Comparison of ENCODE assay signal across 23 cellular contexts in the genomic region with DNA sequence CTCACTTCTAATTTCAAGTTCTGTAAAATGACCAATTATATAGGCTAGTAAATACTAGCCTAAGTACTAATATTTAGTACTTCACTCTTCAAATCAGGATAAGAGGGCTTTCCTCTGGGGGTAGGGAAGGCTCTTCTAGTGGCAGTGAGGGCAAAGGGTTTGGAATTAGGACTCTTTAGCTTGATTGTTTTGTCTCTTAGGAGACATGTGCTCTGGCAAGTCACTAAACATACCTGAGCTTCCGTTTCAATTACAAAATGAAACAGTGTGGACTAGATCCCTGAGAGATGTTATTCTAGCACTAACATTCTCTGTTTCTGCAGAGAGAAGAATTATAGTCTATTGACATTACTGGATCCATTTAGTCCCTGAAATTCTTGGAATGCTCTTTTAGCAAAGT.
"Had no signal": no experiment of that assay in that cellular context is flagged by ENCODE, and none has a peak within 500 bp of the region (broad histone marks: within the 10 kb centered on the region; RNA-seq: fewer than 3 reads in every experiment).

No MANE protein-coding gene starts in this region.

- H3K27ac ChIP-seq: coronary artery, esophagus squamous epithelium, ovary, right lobe of liver, suprapubic skin, transverse colon, upper lobe of right lung, uterus had no signal

- H3K36me3 ChIP-seq: esophagus squamous epithelium, ovary, right lobe of liver, suprapubic skin, transverse colon, upper lobe of right lung, uterus had no signal

- DNase-seq: effector memory CD8-positive, alpha-beta T cell; erythroblast; esophagus squamous epithelium; foreskin melanocyte; glutamatergic neuron; kidney; natural killer cell; occipital lobe; ovary; retina; right lobe of liver; small intestine; stimulated activated CD4-positive, alpha-beta T cell treated with anti-CD3 and anti-CD28 coated beads, Interleukin-15, amount 100 ng/mL, for 24 hours; stimulated activated CD4-positive, alpha-beta T cell treated with anti-CD3 and anti-CD28 coated beads, Interleukin-4, amount 100 ng/mL, for 1 hour; stimulated activated CD8-positive, alpha-beta memory T cell treated with anti-CD3 and anti-CD28 coated beads, Interleukin-4, amount 100 ng/mL, for 48 hours; stimulated activated naive CD4-positive, alpha-beta T cell; stimulated activated naive CD8-positive, alpha-beta T cell treated with anti-CD3 and anti-CD28 coated beads, Interleukin-15, amount 100 ng/mL, for 72 hours; transverse colon; upper lobe of right lung; uterus had no signal

- H3K4me1 ChIP-seq: esophagus squamous epithelium, right lobe of liver, suprapubic skin, transverse colon, upper lobe of right lung, uterus had no signal

- H3K27me3 ChIP-seq: ovary, right lobe of liver, suprapubic skin, upper lobe of right lung, uterus had no signal

- H3K9me3 ChIP-seq: esophagus squamous epithelium, ovary, right lobe of liver, suprapubic skin, transverse colon, upper lobe of right lung, uterus had no signal

- H3K4me3 ChIP-seq: coronary artery, esophagus squamous epithelium, lung, ovary, right lobe of liver, suprapubic skin, transverse colon, upper lobe of right lung, uterus had no signal

- ATAC-seq: effector memory CD8-positive, alpha-beta T cell; natural killer cell; right lobe of liver; stimulated activated naive CD8-positive, alpha-beta T cell treated with anti-CD3 and anti-CD28 coated beads, Interleukin-15, amount 100 ng/mL, for 72 hours; upper lobe of right lung had no signal
